ENCODE assay signal across 8 cellular contexts in genomic region chr19:45792482-45793177, GRCh38. TPM values are rescaled to one million over a fixed set of nuclear protein-coding genes. Genes with fewer than 3 reads are reported as not detected.
A peak's percentile ranks its signal among the peaks of the same experiment; 100 is the strongest.
DNase-seq lines count a peak whose midpoint lies in the region; ATAC-seq and TF ChIP-seq lines count a peak whose summit lies in the region.

A gene with protein sequence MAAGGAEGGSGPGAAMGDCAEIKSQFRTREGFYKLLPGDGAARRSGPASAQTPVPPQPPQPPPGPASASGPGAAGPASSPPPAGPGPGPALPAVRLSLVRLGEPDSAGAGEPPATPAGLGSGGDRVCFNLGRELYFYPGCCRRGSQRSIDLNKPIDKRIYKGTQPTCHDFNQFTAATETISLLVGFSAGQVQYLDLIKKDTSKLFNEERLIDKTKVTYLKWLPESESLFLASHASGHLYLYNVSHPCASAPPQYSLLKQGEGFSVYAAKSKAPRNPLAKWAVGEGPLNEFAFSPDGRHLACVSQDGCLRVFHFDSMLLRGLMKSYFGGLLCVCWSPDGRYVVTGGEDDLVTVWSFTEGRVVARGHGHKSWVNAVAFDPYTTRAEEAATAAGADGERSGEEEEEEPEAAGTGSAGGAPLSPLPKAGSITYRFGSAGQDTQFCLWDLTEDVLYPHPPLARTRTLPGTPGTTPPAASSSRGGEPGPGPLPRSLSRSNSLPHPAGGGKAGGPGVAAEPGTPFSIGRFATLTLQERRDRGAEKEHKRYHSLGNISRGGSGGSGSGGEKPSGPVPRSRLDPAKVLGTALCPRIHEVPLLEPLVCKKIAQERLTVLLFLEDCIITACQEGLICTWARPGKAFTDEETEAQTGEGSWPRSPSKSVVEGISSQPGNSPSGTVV (minus strand): TSS chr19:45792845. CDS start chr19:45792756, 89 bp downstream.

- intact Hi-C loops in adrenal gland (cut with DNase I) (no loop called here), heart right ventricle (cut with DNase I) (loop anchor here in 3 of 10 donors (2.0 kb wide), 2 partner anchors 22 to 24 kb away; partner anchors contain the start of gene SIX5 (in 2 of the 3)), posterior vena cava (cut with DNase I) (loop anchor here in 1 of 2 donors (10.0 kb wide), 1 partner anchor 78 kb away; no protein-coding TSS in a partner anchor), upper lobe of right lung (cut with DNase I) (no loop called here)

- TF ChIP-seq POLR2A in adrenal gland (IDR thresholded peaks at IDR 0.05): peak in 1 of 2 donors; percentile 54

- TF ChIP-seq CTCF in GM12865 (IDR thresholded peaks at IDR 0.05; ENCODE audit: insufficient read depth, low read depth, low read length, missing control alignments): no peak
- TF ChIP-seq CTCF in adrenal gland (IDR thresholded peaks at IDR 0.05): no peak
- peak in 1 of 9 donors; percentile 5 for TF ChIP-seq CTCF in heart right ventricle (IDR thresholded peaks at IDR 0.05)
- TF ChIP-seq CTCF in upper lobe of right lung (IDR thresholded peaks at IDR 0.05): no peak

- H3K4me3 ChIP-seq in GM12865 (ENCODE audit: low read depth, low read length) (peak within 1 kb of the TSS; percentile 97), adrenal gland (peak within 1 kb of the TSS in 3 of 4 donors; percentile 28 to 95 (median 40)), heart right ventricle (peak within 1 kb of the TSS; percentile 52 to 95 (median 70)), upper lobe of right lung (peak within 1 kb of the TSS; percentile 67)

- 0 to 1% (median 0%) methylated on average over 7 to 83 of the region's 83 CpGs for WGBS in adrenal gland, 4 donors
- 0 to 1% methylated on average over 78 to 83 of the region's 83 CpGs for WGBS in heart right ventricle, 2 donors

- peak; percentile 99 for DNase-seq in GM12865 (ENCODE audit: low read depth)
- DNase-seq in NCI-H1436 (lab: John Stamatoyannopoulos, UW): peak; percentile 98
- peak; percentile 98 to 99 (median 99) for DNase-seq in T-helper 1 cell
- peak; percentile 99 to 100 (median 100) for DNase-seq in adrenal gland
- DNase-seq in heart right ventricle: peak; percentile 99 to 100
- DNase-seq in posterior vena cava (ENCODE audit: low spot score): peak; percentile 100
- DNase-seq in upper lobe of right lung: peak; percentile 99

- peak; percentile 90 for ATAC-seq in HG02763 (IDR thresholded peaks at IDR 0.05; ENCODE audit: unreplicated experiment)
- peak; percentile 94 to 99 (median 98) for ATAC-seq in heart right ventricle
- peak; percentile 98 for ATAC-seq in upper lobe of right lung

- peaks cover 0 to 31% of the 10 kb centered on the region in 2 donors for H3K36me3 ChIP-seq in adrenal gland (replicated peaks in 1 of 2)
- peaks cover 0 to 33% (median 12%) of the 10 kb centered on the region in 9 donors for H3K36me3 ChIP-seq in heart right ventricle
- H3K36me3 ChIP-seq in upper lobe of right lung: peaks cover 26% of the 10 kb centered on the region

- peak within 1 kb of the TSS in 3 of 5 donors; percentile 14 to 93 (median 38) for H3K27ac ChIP-seq in adrenal gland
- H3K27ac ChIP-seq in heart right ventricle: peak within 1 kb of the TSS; percentile 74 to 92 (median 84)
- H3K27ac ChIP-seq in upper lobe of right lung: peak within 1 kb of the TSS; percentile 65

- no peaks in the 10 kb centered on the region for H3K27me3 ChIP-seq in adrenal gland
- H3K27me3 ChIP-seq in heart right ventricle: peaks cover 0 to 76% (median 0%) of the 10 kb centered on the region in 7 donors
- no peaks in the 10 kb centered on the region for H3K27me3 ChIP-seq in upper lobe of right lung

- H3K9me3 ChIP-seq in adrenal gland (replicated peaks in 1 of 3): no peaks in the 10 kb centered on the region
- no peaks in the 10 kb centered on the region for H3K9me3 ChIP-seq in heart right ventricle
- no peaks in the 10 kb centered on the region for H3K9me3 ChIP-seq in upper lobe of right lung

- H3K4me1 ChIP-seq in adrenal gland (replicated peaks in 1 of 2) (peaks cover 8 to 19% of the 10 kb centered on the region in 2 donors), heart right ventricle (peaks cover 0 to 44% (median 28%) of the 10 kb centered on the region in 9 donors), upper lobe of right lung (peaks cover 15% of the 10 kb centered on the region)

RNA-seq across cellular contexts. Expression of the gene that starts here (rescaled TPM):
- total RNA-seq in adrenal gland (10 to 100 TPM; 29.2 to 59.5 (median 36.0) TPM), heart right ventricle (10 to 100 TPM; 54.2 to 78.1 (median 69.3) TPM), posterior vena cava (10 to 100 TPM; 50.9 to 61.1 TPM), upper lobe of right lung (58.7 TPM)
- polyA plus RNA-seq in adrenal gland (10 to 100 TPM; 14.2 to 91.5 (median 16.7) TPM), heart right ventricle (10 to 100 TPM; 44.6 to 58.9 TPM)

Comparison
In these comparisons a context has a peak if more than half of its experiments do, and no peak if none do; other contexts are left out.
1. Peak in every context shown above with its lines: DNase-seq, ATAC-seq, H3K4me3 ChIP-seq and H3K27ac ChIP-seq.
2. H3K4me3 ChIP-seq: peak in every context shown above with its lines; median percentile 97 in GM12865; 70 in heart right ventricle; 67 in upper lobe of right lung; 40 in adrenal gland.